Comparison of ENCODE assay signal across 1 cellular context in the genomic region with DNA sequence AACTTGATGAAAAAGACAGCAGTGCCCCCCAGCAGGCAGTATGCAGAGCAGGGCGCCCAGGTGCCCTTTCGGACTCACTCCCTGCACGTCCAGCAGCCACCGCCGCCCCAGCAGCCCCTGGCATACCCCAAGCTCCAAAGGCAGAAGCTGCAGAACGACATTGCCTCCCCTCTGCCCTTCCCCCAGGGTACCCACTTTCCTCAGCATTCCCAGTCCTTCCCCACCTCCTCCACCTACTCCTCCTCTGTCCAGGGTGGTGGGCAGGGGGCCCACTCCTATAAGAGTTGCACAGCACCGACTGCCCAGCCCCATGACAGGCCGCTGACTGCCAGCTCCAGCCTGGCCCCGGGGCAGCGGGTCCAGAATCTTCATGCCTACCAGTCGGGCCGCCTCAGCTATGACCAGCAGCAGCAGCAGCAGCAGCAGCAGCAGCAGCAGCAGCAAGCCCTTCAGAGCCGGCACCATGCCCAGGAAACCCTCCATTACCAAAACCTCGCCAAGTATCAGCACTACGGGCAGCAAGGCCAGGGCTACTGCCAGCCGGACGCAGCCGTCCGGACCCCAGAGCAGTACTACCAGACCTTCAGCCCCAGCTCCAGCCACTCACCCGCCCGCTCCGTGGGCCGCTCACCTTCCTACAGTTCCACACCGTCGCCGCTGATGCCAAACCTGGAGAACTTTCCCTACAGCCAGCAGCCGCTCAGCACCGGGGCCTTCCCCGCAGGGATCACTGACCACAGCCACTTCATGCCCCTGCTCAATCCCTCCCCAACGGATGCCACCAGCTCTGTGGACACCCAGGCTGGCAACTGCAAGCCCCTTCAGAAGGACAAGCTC.
TF ChIP-seq lines count a peak whose summit lies in the region.

No MANE protein-coding gene starts in this region.

TF ChIP-seq in WTC11, 78 proteins besides CTCF, POLR2A, EP300 and RAD21 (continued from another document):
- no peak for TF ChIP-seq JAZF1 (CRISPR knock-in tag; IDR thresholded peaks at IDR 0.05)
- TF ChIP-seq ZNF121 (CRISPR knock-in tag; IDR thresholded peaks at IDR 0.05) = no peak
- no peak for TF ChIP-seq NR1H2 (CRISPR knock-in tag; IDR thresholded peaks at IDR 0.05)
- TF ChIP-seq TEAD1 (CRISPR knock-in tag; IDR thresholded peaks at IDR 0.05) = no peak
- TF ChIP-seq ZBTB21 (CRISPR knock-in tag; IDR thresholded peaks at IDR 0.05; ENCODE audit: borderline replicate concordance) = no peak
- TF ChIP-seq, protein P1, sequence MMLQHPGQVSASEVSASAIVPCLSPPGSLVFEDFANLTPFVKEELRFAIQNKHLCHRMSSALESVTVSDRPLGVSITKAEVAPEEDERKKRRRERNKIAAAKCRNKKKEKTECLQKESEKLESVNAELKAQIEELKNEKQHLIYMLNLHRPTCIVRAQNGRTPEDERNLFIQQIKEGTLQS (CRISPR knock-in tag; conservative IDR thresholded peaks at IDR 0.05) = no peak
- TF ChIP-seq NR3C1 (CRISPR knock-in tag; conservative IDR thresholded peaks at IDR 0.05; ENCODE audit: low read depth) = no peak
